Comparison of ENCODE assay signal across 9 cellular contexts in genomic region chr1:223142269-223142668, GRCh38. TPM values are rescaled to one million over a fixed set of nuclear protein-coding genes. Genes with fewer than 3 reads are reported as not detected.
DNase-seq lines count a peak whose midpoint lies in the region; ATAC-seq and TF ChIP-seq lines count a peak whose summit lies in the region.
"Had no signal": no experiment of that assay in that cellular context is flagged by ENCODE, and none has a peak within 500 bp of the region (broad histone marks: within the 10 kb centered on the region; RNA-seq: fewer than 3 reads in every experiment).

No MANE protein-coding gene starts in this region.

- peak overlapping the region; percentile 78 for H3K4me3 Mint-ChIP-seq in central memory CD8-positive, alpha-beta T cell
- peak overlapping the region; percentile 71 to 81 (median 76) for H3K4me3 Mint-ChIP-seq in nephron

- H3K27me3 ChIP-seq in ACC112 (ENCODE audit: insufficient read depth, low read length): peaks cover 36% of the 10 kb centered on the region
- H3K27me3 ChIP-seq in HUES64 (ENCODE audit: insufficient read depth, low read length): peaks cover 22% of the 10 kb centered on the region

- no peak for ATAC-seq in central memory CD8-positive, alpha-beta T cell (replicated peaks; ENCODE audit: extremely low read depth, poor library complexity, severe bottlenecking)
- ATAC-seq in HG03520 (IDR thresholded peaks at IDR 0.05; ENCODE audit: unreplicated experiment) (no peak), HG03175 (IDR thresholded peaks at IDR 0.05; ENCODE audit: unreplicated experiment) (no peak)

- no peaks in the 10 kb centered on the region for H3K9me3 ChIP-seq in HUES64 (ENCODE audit: insufficient read depth, low read depth, low read length)

- peaks cover under 1% of the 10 kb centered on the region for H3K4me1 ChIP-seq in ACC112 (ENCODE audit: control insufficient read depth, insufficient read depth, low read length, unreplicated experiment)
- H3K4me1 ChIP-seq in HUES64 (ENCODE audit: insufficient read depth, low read length): peaks cover 4% of the 10 kb centered on the region

- H3K9ac ChIP-seq in HUES64 (ENCODE audit: low read depth, low read length): no peak overlapping the region

- H3K9me3 Mint-ChIP-seq in central memory CD8-positive, alpha-beta T cell: peaks cover 6% of the 10 kb centered on the region
- peaks cover 15% of the 10 kb centered on the region for H3K9me3 Mint-ChIP-seq in nephron

- no peaks in the 10 kb centered on the region for H3K79me2 ChIP-seq in ACC112 (ENCODE audit: control insufficient read depth, insufficient read depth, low read length, unreplicated experiment)

- no peak overlapping the region for H3K27ac ChIP-seq in ACC112 (ENCODE audit: low read depth, low read length)
- H3K27ac ChIP-seq in HUES64 (ENCODE audit: low read depth, low read length): no peak overlapping the region

- H3K4me3 ChIP-seq in ACC112 (ENCODE audit: low read depth, low read length) (peak overlapping the region; percentile 78), HUES64 (ENCODE audit: low read length) (peak overlapping the region; percentile 59)

- no peaks in the 10 kb centered on the region for H3K36me3 Mint-ChIP-seq in central memory CD8-positive, alpha-beta T cell (ENCODE audit: insufficient read depth)
- no peaks in the 10 kb centered on the region for H3K36me3 Mint-ChIP-seq in nephron (ENCODE audit: low read depth)

- peaks cover 18% of the 10 kb centered on the region for H3K4me1 Mint-ChIP-seq in central memory CD8-positive, alpha-beta T cell
- peaks cover 29% of the 10 kb centered on the region for H3K4me1 Mint-ChIP-seq in nephron

- no peaks in the 10 kb centered on the region for H3K27me3 Mint-ChIP-seq in central memory CD8-positive, alpha-beta T cell
- H3K27me3 Mint-ChIP-seq in nephron (ENCODE audit: low read depth): peaks cover 33% of the 10 kb centered on the region

- WGBS in HUES64: 88% methylated on average over 11 of the region's 11 CpGs

- no peaks in the 10 kb centered on the region for H3K36me3 ChIP-seq in ACC112 (ENCODE audit: insufficient read depth, low read length)
- no peaks in the 10 kb centered on the region for H3K36me3 ChIP-seq in HUES64 (ENCODE audit: insufficient read depth, low read length)

- TF ChIP-seq CTCF in nephron (IDR thresholded peaks at IDR 0.05; ENCODE audit: unreplicated experiment in 3 of 3): no peak

- DNase-seq in central memory CD8-positive, alpha-beta T cell (ENCODE audit: low spot score in 2 of 2): no peak
- DNase-seq in DMS79 (lab: John Stamatoyannopoulos, UW) (no peak), H4 (ENCODE audit: low spot score) (no peak)

- H2AFZ ChIP-seq in ACC112 (ENCODE audit: low read length, unreplicated experiment): no peak overlapping the region

- no peak overlapping the region for H3K27ac Mint-ChIP-seq in central memory CD8-positive, alpha-beta T cell (ENCODE audit: low read depth)
- H3K27ac Mint-ChIP-seq in nephron: no peak overlapping the region

RNA-seq across cellular contexts. Expression of gene TLR5, which starts 0.8 kb away (rescaled TPM):
- polyA plus RNA-seq in HUES64 (2013, experiment 1 of 2): 0.30 TPM
- 0.70 TPM for polyA plus RNA-seq in HUES64 (2013, experiment 2 of 2)
- total RNA-seq in H4 (2014; rRNA removed; shearing (Covaris generic)): 2.1 TPM in 1 of 2 replicates, not detected in the other
- total RNA-seq: T-helper 1 cell treated with Interleukin-12 subunit alpha and Interleukin-12 subunit beta and Interleukin-4 antibody, amounts not matched to agents 30 ng/mL and 1 ng/mL, for 36 hours had no signal
